In the genomic region with DNA sequence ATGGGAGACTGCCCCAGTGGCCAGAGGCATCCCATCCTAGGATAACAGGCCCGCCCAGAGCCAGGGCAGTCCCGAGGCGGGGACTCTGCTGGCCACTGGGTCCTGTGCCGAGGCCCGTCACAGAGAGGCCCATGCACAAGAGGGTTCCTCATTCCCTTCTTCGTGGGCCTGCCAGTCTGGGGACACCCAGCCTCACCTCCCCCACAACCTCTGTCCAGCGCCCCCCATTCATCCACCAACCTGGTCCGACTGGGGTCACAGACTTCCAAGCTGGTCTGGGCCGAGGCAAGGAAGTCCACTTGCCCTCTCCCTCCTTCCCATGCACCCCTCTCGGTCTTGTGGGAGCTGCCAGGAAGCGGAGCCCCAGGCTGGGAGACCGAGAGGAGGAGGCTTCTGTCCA, we compare ENCODE assay signal across 19 cellular contexts.
"Had no signal": no experiment of that assay in that cellular context is flagged by ENCODE, and none has a peak within 500 bp of the region (broad histone marks: within the 10 kb centered on the region; RNA-seq: fewer than 3 reads in every experiment).

No MANE protein-coding gene starts in this region.

- H3K27ac Mint-ChIP-seq: activated T-helper 2 cell treated with anti-CD3 and anti-CD28 coated beads, Interferon-gamma antibody, Interleukin-2, Interleukin-4, amounts not matched to agents 10 μg/mL and 5 μg/mL and 100 μg/mL, durations not matched to agents 14 hours and 24 hours and 36 hours; nephron progenitor cell; T-helper 2 cell treated with Interferon-gamma antibody and Interleukin-4, amounts not matched to agents 5 μg/mL and 100 μg/mL, for 36 hours had no signal

- H3K4me1 ChIP-seq: body of pancreas, foreskin keratinocyte, right lobe of liver, uterus had no signal

- H3K27me3 ChIP-seq: body of pancreas, foreskin keratinocyte, left lung, right lobe of liver, transverse colon, uterus had no signal

- FAIRE-seq: TTC549 had no signal

- H3K9me3 ChIP-seq: body of pancreas, left lung, right lobe of liver, transverse colon, uterus had no signal

- H3K4me3 ChIP-seq: body of pancreas, left lung, right lobe of liver, skin epidermis, transverse colon, uterus had no signal

- H3K4me3 Mint-ChIP-seq: nephron progenitor cell; T-helper 2 cell treated with Interferon-gamma antibody and Interleukin-4, amounts not matched to agents 5 μg/mL and 100 μg/mL, for 36 hours had no signal

- H3K9me3 Mint-ChIP-seq: activated T-helper 2 cell treated with anti-CD3 and anti-CD28 coated beads, Interferon-gamma antibody, Interleukin-2, Interleukin-4, amounts not matched to agents 10 μg/mL and 5 μg/mL and 100 μg/mL, durations not matched to agents 14 hours and 24 hours and 36 hours; nephron progenitor cell; T-helper 2 cell treated with Interferon-gamma antibody and Interleukin-4, amounts not matched to agents 5 μg/mL and 100 μg/mL, for 36 hours had no signal

- DNase-seq: activated CD4-positive, CD25-positive, alpha-beta regulatory T cell treated with anti-CD3 and anti-CD28 coated beads, Interleukin-2, amount 50 U/mL, for 72 hours; activated naive CD4-positive, alpha-beta T cell treated with Interleukin-2 at 50 U/mL for 16 hours; activated T-cell treated with anti-CD3 and anti-CD28 coated beads, Interleukin-2, amount 50 U/mL, for 1 hour; body of pancreas; effector CD4-positive, alpha-beta T cell; foreskin keratinocyte; kidney glomerular epithelial cell; nephron progenitor cell; occipital lobe; right lobe of liver; stimulated activated CD4-positive, alpha-beta T cell treated with anti-CD3 and anti-CD28 coated beads, Interleukin-1b, Interleukin-23, amount 100 ng/mL, for 48 hours; transverse colon; uterus; WERI-Rb-1 had no signal

- ATAC-seq: body of pancreas, foreskin keratinocyte, left lung had no signal

- H3K36me3 ChIP-seq: right lobe of liver, transverse colon, uterus, WERI-Rb-1 had no signal

- H3K27ac ChIP-seq: body of pancreas, foreskin keratinocyte, left lung, right lobe of liver, transverse colon, uterus, WERI-Rb-1 had no signal
